Comparison of ENCODE assay signal across 9 cellular contexts in genomic region chr20:14919473-14920157, GRCh38.
DNase-seq lines count a peak whose midpoint lies in the region; ATAC-seq and TF ChIP-seq lines count a peak whose summit lies in the region.
"Had no signal": no experiment of that assay in that cellular context is flagged by ENCODE, and none has a peak within 500 bp of the region (broad histone marks: within the 10 kb centered on the region; RNA-seq: fewer than 3 reads in every experiment).

No MANE protein-coding gene starts in this region.

- CTCF ChIA-PET in activated B cell treated with CpG ODN at 0.5 μM for 24 hours (lab: Charles Lee) = no interaction called here

- H3K36me3 ChIP-seq in stomach = no peaks in the 10 kb centered on the region

- peak overlapping the region; percentile 8 for H3K4me3 Mint-ChIP-seq in activated B cell treated with CpG ODN at 0.5 μM for 24 hours

- H3K9me3 ChIP-seq in stomach = no peaks in the 10 kb centered on the region

- intact Hi-C loops in activated B cell treated with CpG ODN at 0.5 μM for 24 hours (cut with micrococcal nuclease) (no loop called here), stomach (cut with DNase I; ENCODE audit: low total_unique reads) (no loop called here), posterior vena cava (cut with DNase I) (no loop called here)

- H3K27me3 Mint-ChIP-seq in activated B cell treated with CpG ODN at 0.5 μM for 24 hours = peaks cover 21% of the 10 kb centered on the region

- no peak for TF ChIP-seq CTCF in activated B cell treated with CpG ODN at 0.5 μM for 24 hours (IDR thresholded peaks at IDR 0.05)
- no peak for TF ChIP-seq CTCF in stomach (IDR thresholded peaks at IDR 0.05)

- POLR2A ChIA-PET in activated B cell treated with CpG ODN at 0.5 μM for 24 hours (lab: Charles Lee) = no interaction called here

- peak overlapping the region in 1 of 5 donors; percentile 32 for H3K27ac ChIP-seq in stomach

- ATAC-seq in activated B cell treated with CpG ODN at 0.5 μM for 24 hours (ENCODE audit: low read depth) (no peak), HG03378 (IDR thresholded peaks at IDR 0.05; ENCODE audit: unreplicated experiment) (no peak)

- 8 to 21% (median 16%) methylated on average over 9 of the region's 9 CpGs for WGBS in stomach, 5 donors

- H3K4me1 ChIP-seq in stomach = peaks cover 0 to 31% (median 11%) of the 10 kb centered on the region in 4 donors

- H3K9me3 Mint-ChIP-seq in activated B cell treated with CpG ODN at 0.5 μM for 24 hours = no peaks in the 10 kb centered on the region

- no peak for TF ChIP-seq POLR2A in stomach (IDR thresholded peaks at IDR 0.05)

- H3K4me1 Mint-ChIP-seq in activated B cell treated with CpG ODN at 0.5 μM for 24 hours = peaks cover 5% of the 10 kb centered on the region

- peak overlapping the region in 2 of 4 donors; percentile 7 to 26 for H3K4me3 ChIP-seq in stomach

- no peak overlapping the region for H3K27ac Mint-ChIP-seq in activated B cell treated with CpG ODN at 0.5 μM for 24 hours

- DNase-seq in NCI-H1105 treated with DMSO at 0.1 percent for 48 hours (lab: John Stamatoyannopoulos, UW) (peak; percentile 86), activated B cell treated with CpG ODN at 0.5 μM for 24 hours (no peak), iPS-NIHi11 (ENCODE audit: low spot score) (peak; percentile 64), stomach (peak; percentile 53), NCI-H1694 treated with DMSO at 0.1 percent for 48 hours (lab: John Stamatoyannopoulos, UW) (no peak), posterior vena cava (ENCODE audit: low spot score) (no peak)
- no peak for DNase-seq in activated naive CD4-positive, alpha-beta T cell (lab: John Stamatoyannopoulos, UW)
- DNase-seq: activated CD4-positive, CD25-positive, alpha-beta regulatory T cell had no signal

- no peaks in the 10 kb centered on the region for H3K27me3 ChIP-seq in stomach

- no peaks in the 10 kb centered on the region for H3K36me3 Mint-ChIP-seq in activated B cell treated with CpG ODN at 0.5 μM for 24 hours (ENCODE audit: low read depth)

- no peak for TF ChIP-seq EP300 in stomach (IDR thresholded peaks at IDR 0.05)

Comparison
In these comparisons a context has a peak if more than half of its experiments do, and no peak if none do; other contexts are left out.
1. DNase-seq: peak in NCI-H1105 treated with DMSO at 0.1 percent for 48 hours (single experiment), iPS-NIHi11 (single experiment) and stomach (single experiment); none in activated B cell treated with CpG ODN at 0.5 μM for 24 hours (single experiment), activated naive CD4-positive, alpha-beta T cell (0 of 4), NCI-H1694 treated with DMSO at 0.1 percent for 48 hours (single experiment) and posterior vena cava (single experiment).